Comparison of ENCODE assay signal across 17 cellular contexts in the genomic region with DNA sequence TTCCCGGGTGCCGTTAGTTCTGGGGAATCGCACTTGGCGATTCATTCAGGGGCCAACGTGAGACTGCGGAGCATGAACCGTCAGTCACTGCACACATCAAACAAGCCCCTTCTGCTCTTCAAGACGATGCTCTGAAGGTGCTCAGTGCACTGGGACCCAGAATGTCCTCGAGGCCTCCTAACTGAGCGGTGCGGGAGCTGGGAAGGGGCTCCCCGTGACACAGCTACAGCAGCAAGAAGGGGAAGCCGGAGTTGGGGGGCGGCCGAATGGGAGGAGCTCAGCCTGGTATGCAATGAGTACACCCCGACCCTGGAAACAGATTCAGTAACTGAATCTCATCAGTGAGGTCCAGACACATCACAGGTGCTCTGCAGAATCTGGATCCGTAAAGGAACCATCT.
DNase-seq lines count a peak whose midpoint lies in the region; ATAC-seq, FAIRE-seq and TF ChIP-seq lines count a peak whose summit lies in the region.
"Had no signal": no experiment of that assay in that cellular context is flagged by ENCODE, and none has a peak within 500 bp of the region (broad histone marks: within the 10 kb centered on the region; RNA-seq: fewer than 3 reads in every experiment).

No MANE protein-coding gene starts in this region.

- intact Hi-C loops in kidney (cut with DNase I) (no loop called here), spleen (cut with DNase I; ENCODE audit: low total_unique reads) (no loop called here)

- 80 to 86% (median 84%) methylated on average over 14 to 17 of the region's 17 CpGs for WGBS in spleen, 5 donors

- peaks cover 0 to 8% (median 0%) of the 10 kb centered on the region in 7 donors for H3K27me3 ChIP-seq in spleen (replicated peaks in 1 of 7)

- TF ChIP-seq POLR2A in spleen (IDR thresholded peaks at IDR 0.05), result no peak

- no peaks in the 10 kb centered on the region for H3K9me3 ChIP-seq in kidney (ENCODE audit: control insufficient read depth in 1 of 2, low read length in 2 of 2)
- H3K9me3 ChIP-seq in spleen, result no peaks in the 10 kb centered on the region
- H3K9me3 ChIP-seq: Caco-2 had no signal

- H3K27ac ChIP-seq in VCaP (peak overlapping the region; percentile 100), kidney (ENCODE audit: low read depth in 2 of 2, low read length in 2 of 2) (no peak overlapping the region), spleen (no peak overlapping the region)

- H3K36me3 ChIP-seq in kidney (ENCODE audit: control insufficient read depth in 1 of 2, insufficient read depth in 2 of 2, low read length in 2 of 2) (peaks cover 8 to 13% of the 10 kb centered on the region in 2 donors), spleen (no peaks in the 10 kb centered on the region)

- no peak overlapping the region for H3K9ac ChIP-seq in kidney (ENCODE audit: low read length in 2 of 2)

- no peak for ATAC-seq in GM21576 (IDR thresholded peaks at IDR 0.05; ENCODE audit: unreplicated experiment)
- ATAC-seq: CD8-positive, alpha-beta T cell; GM12878; HCT116 had no signal

- H3K4me3 ChIP-seq in kidney (ENCODE audit: low read length in 2 of 2) (no peak overlapping the region), spleen (no peak overlapping the region)
- H3K4me3 ChIP-seq: GM12878, GM23338 had no signal

- no peaks in the 10 kb centered on the region for H3K4me1 ChIP-seq in kidney (ENCODE audit: control insufficient read depth in 1 of 2, insufficient read depth in 1 of 2, low read depth in 1 of 2, low read length in 2 of 2)
- H3K4me1 ChIP-seq in spleen, result no peaks in the 10 kb centered on the region
- H3K4me1 ChIP-seq: Caco-2 had no signal

- DNase-seq in kidney (peak; percentile 41), spleen (peak; percentile 65), DMS153 (lab: John Stamatoyannopoulos, UW) (no peak)
- no peak for DNase-seq in activated CD4-positive, CD25-positive, alpha-beta regulatory T cell treated with anti-CD3 and anti-CD28 coated beads, Interleukin-2, amount 50 U/mL, for 72 hours
- DNase-seq: C1 segment of cervical spinal cord; Caco-2; CD4-positive, CD25-positive, alpha-beta regulatory T cell; CD8-positive, alpha-beta T cell; DND-41; GDM1; H9 had no signal

- TF ChIP-seq CTCF in VCaP (conservative IDR thresholded peaks at IDR 0.05), result no peak
- no peak for TF ChIP-seq CTCF in kidney (IDR thresholded peaks at IDR 0.05; ENCODE audit: borderline replicate concordance, extremely low read depth, insufficient read depth)
- TF ChIP-seq CTCF in spleen (IDR thresholded peaks at IDR 0.05 in 8 of 11, conservative IDR thresholded peaks at IDR 0.05 in 3 of 11), result no peak

- no peak for FAIRE-seq in kidney (lab: Jason Lieb, UNC)
- FAIRE-seq: GM12878, GM19239 had no signal

Comparison
In these comparisons a context has a peak if more than half of its experiments do, and no peak if none do; other contexts are left out.
1. DNase-seq: peak in kidney (single experiment) and spleen (single experiment); none in DMS153 (single experiment) and activated CD4-positive, CD25-positive, alpha-beta regulatory T cell treated with anti-CD3 and anti-CD28 coated beads, Interleukin-2, amount 50 U/mL, for 72 hours (single experiment).